ENCODE assay signal across 9 cellular contexts in the genomic region with DNA sequence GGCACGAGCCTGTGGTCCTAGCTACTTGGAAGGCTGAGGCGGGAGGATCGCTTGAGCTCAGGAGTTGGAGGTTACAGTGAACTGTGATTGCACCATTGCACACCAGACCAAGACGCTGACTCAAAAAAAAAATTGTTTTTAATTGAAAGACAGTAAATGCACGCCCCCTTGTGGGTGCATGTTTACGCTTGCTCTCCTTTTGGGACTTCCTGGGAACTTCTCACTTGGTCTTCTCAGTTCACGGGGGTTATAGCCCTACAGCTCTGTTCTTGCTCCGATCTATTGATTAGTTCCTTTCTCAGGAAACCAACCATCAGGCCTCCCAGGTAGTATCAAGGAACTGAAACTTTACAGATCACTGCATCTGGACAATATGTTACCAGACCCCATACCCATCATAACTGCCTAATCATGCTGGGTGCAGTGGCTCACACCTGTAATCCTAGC. TPM values are rescaled to one million over a fixed set of nuclear protein-coding genes. Genes with fewer than 3 reads are reported as not detected.
DNase-seq lines count a peak whose midpoint lies in the region; ATAC-seq, FAIRE-seq and TF ChIP-seq lines count a peak whose summit lies in the region.
"Had no signal": no experiment of that assay in that cellular context is flagged by ENCODE, and none has a peak within 500 bp of the region (broad histone marks: within the 10 kb centered on the region; RNA-seq: fewer than 3 reads in every experiment).

No MANE protein-coding gene starts in this region.

- no peak overlapping the region for H3K27ac Mint-ChIP-seq in neural progenitor cell

- no peak overlapping the region for H3K27ac ChIP-seq in AG04450 (ENCODE audit: low read depth, low read length)
- H3K27ac ChIP-seq in esophagus squamous epithelium: no peak overlapping the region
- H3K27ac ChIP-seq in neural progenitor cell: no peak overlapping the region
- no peak overlapping the region for H3K27ac ChIP-seq in thoracic aorta

- no peaks in the 10 kb centered on the region for H4K20me1 ChIP-seq in neural progenitor cell (ENCODE audit: low read depth)

- H3F3A ChIP-seq in neural progenitor cell (ENCODE audit: low read depth): no peaks in the 10 kb centered on the region

- no peak overlapping the region for H3K4me3 ChIP-seq in AG04450 (ENCODE audit: low read depth, low read length)
- H3K4me3 ChIP-seq in esophagus squamous epithelium: no peak overlapping the region
- no peak overlapping the region for H3K4me3 ChIP-seq in neural progenitor cell
- no peak overlapping the region for H3K4me3 ChIP-seq in thoracic aorta

- no peak overlapping the region for H3K4me2 ChIP-seq in neural progenitor cell

- TF ChIP-seq CTCF in AG04450 (IDR thresholded peaks at IDR 0.05; ENCODE audit: low read depth, low read length) (peak; percentile 75), esophagus squamous epithelium (IDR thresholded peaks at IDR 0.05) (peak; percentile 59 to 74 (median 64)), neural progenitor cell (IDR thresholded peaks at IDR 0.05) (peak; percentile 74), thoracic aorta (IDR thresholded peaks at IDR 0.05) (peak; percentile 51)

- H3K36me3 Mint-ChIP-seq in neural progenitor cell: no peaks in the 10 kb centered on the region

- peak; percentile 96 for FAIRE-seq in GM18507 (lab: Jason Lieb, UNC)

- 6 to 11% methylated on average over 8 of the region's 8 CpGs for WGBS in esophagus squamous epithelium, 2 donors

- H3K4me1 Mint-ChIP-seq in neural progenitor cell: peaks cover 5% of the 10 kb centered on the region

- POLR2A ChIA-PET in AG04450 (lab: Yijun Ruan, JAX): interaction anchor here (0.6 to 0.8 kb wide), 4 partner anchors 24 to 335 kb away, joined by 3 to 7 read pairs (median 3); a partner anchor contains a TSS

- no peak overlapping the region for H3K4me3 Mint-ChIP-seq in neural progenitor cell

- no peaks in the 10 kb centered on the region for H3K9me3 Mint-ChIP-seq in neural progenitor cell

- H3K36me3 ChIP-seq in esophagus squamous epithelium (no peaks in the 10 kb centered on the region), neural progenitor cell (no peaks in the 10 kb centered on the region), thoracic aorta (no peaks in the 10 kb centered on the region)

- no peaks in the 10 kb centered on the region for H3K9me3 ChIP-seq in AG04450 (ENCODE audit: control insufficient read depth, insufficient read depth, low read length)
- H3K9me3 ChIP-seq in esophagus squamous epithelium: no peaks in the 10 kb centered on the region
- H3K9me3 ChIP-seq in neural progenitor cell (ENCODE audit: low read depth): no peaks in the 10 kb centered on the region
- H3K9me3 ChIP-seq in thoracic aorta: no peaks in the 10 kb centered on the region

- H3K79me2 ChIP-seq in neural progenitor cell (ENCODE audit: low read depth): no peaks in the 10 kb centered on the region

- intact Hi-C loops in esophagus squamous epithelium (cut with DNase I): no loop called here

- DNase-seq in AG04450 (ENCODE audit: low read depth, low spot score) (peak; percentile 65), GM18507 (ENCODE audit: extremely low spot score, insufficient read length, low read depth) (no peak), OCI-M2 (lab: John Stamatoyannopoulos, UW; ENCODE audit: unreplicated experiment) (peak; percentile 73), esophagus squamous epithelium (lab: John Stamatoyannopoulos, UW) (peak; percentile 45), neural progenitor cell (ENCODE audit: low spot score) (peak; percentile 83), thoracic aorta (ENCODE audit: low spot score) (no peak)
- peak; percentile 80 for DNase-seq in activated CD8-positive, alpha-beta memory T cell treated with anti-CD3 and anti-CD28 coated beads, Interleukin-2, amount 50 U/mL, for 4 hours

- peaks cover 0 to 19% (median 0%) of the 10 kb centered on the region in 3 donors for H3K4me1 ChIP-seq in esophagus squamous epithelium
- H3K4me1 ChIP-seq in neural progenitor cell: no peaks in the 10 kb centered on the region
- H3K4me1 ChIP-seq in thoracic aorta (ENCODE audit: control insufficient read depth in 1 of 2, low read depth in 2 of 2): no peaks in the 10 kb centered on the region

- no peak overlapping the region for H3K9ac ChIP-seq in neural progenitor cell

- H3K27me3 Mint-ChIP-seq in neural progenitor cell (ENCODE audit: insufficient read depth, low read depth): peaks cover 4% of the 10 kb centered on the region

- CTCF ChIA-PET in AG04450 (lab: Charles Lee): interaction anchor here (0.5 to 4.7 kb wide), 25 partner anchors 10 to 720 kb away, joined by 3 to 91 read pairs (median 4); a partner anchor contains a TSS

- no peak overlapping the region for H2AFZ ChIP-seq in neural progenitor cell (replicated peaks)

- no peak for TF ChIP-seq POLR2A in esophagus squamous epithelium (IDR thresholded peaks at IDR 0.05)

- no peaks in the 10 kb centered on the region for H3K27me3 ChIP-seq in AG04450 (ENCODE audit: control insufficient read depth, insufficient read depth, low read length)
- H3K27me3 ChIP-seq in esophagus squamous epithelium: no peaks in the 10 kb centered on the region
- H3K27me3 ChIP-seq in neural progenitor cell: peaks cover 22% of the 10 kb centered on the region
- H3K27me3 ChIP-seq in thoracic aorta (replicated peaks; ENCODE audit: insufficient read depth): no peaks in the 10 kb centered on the region

- ATAC-seq in HG03460 (IDR thresholded peaks at IDR 0.05; ENCODE audit: unreplicated experiment): peak; percentile 55
- ATAC-seq in thoracic aorta (ENCODE audit: insufficient number of reproducible peaks, low FRiP score, low read depth): no peak

RNA-seq across cellular contexts. Expression of a gene that starts 14.2 kb away (rescaled TPM):
- polyA plus RNA-seq in AG04450 (2011; rRNA removed): 9.9 and 11.5 TPM in 2 replicates
- 17.7 and 28.8 TPM in 2 replicates for polyA minus RNA-seq in AG04450 (2011; rRNA and poly(A)+ RNA removed)
- total RNA-seq in esophagus squamous epithelium: 10 to 100 TPM in 3 of 4 donors, 1 to 10 TPM in 1; 6.6 to 24.0 (median 15.6) TPM
- 8.7 and 13.5 TPM in 2 replicates for total RNA-seq in neural progenitor cell (ENCODE audit: low replicate concordance)
- total RNA-seq in thoracic aorta: 100 to 1,000 TPM in 1 of 2 donors, 10 to 100 TPM in 1; 98.0 to 101 TPM

RNA-seq across cellular contexts. Expression of a gene that starts 31.1 kb away (rescaled TPM):
- polyA plus RNA-seq in AG04450 (2011; rRNA removed): not detected in 2 replicates
- not detected in 2 replicates for polyA minus RNA-seq in AG04450 (2011; rRNA and poly(A)+ RNA removed)
- not detected for total RNA-seq in esophagus squamous epithelium
- not detected in 2 replicates for total RNA-seq in neural progenitor cell (ENCODE audit: low replicate concordance)
- not detected for total RNA-seq in thoracic aorta
- total RNA-seq: urinary bladder had no signal
- polyA plus RNA-seq: urinary bladder had no signal

RNA-seq across cellular contexts. Expression of a gene that starts 33.4 kb away (rescaled TPM):
- polyA plus RNA-seq in AG04450 (2011; rRNA removed): 101 and 121 TPM in 2 replicates
- polyA minus RNA-seq in AG04450 (2011; rRNA and poly(A)+ RNA removed): 164 and 206 TPM in 2 replicates
- total RNA-seq in esophagus squamous epithelium (100 to 1,000 TPM in 3 of 4 donors, 10 to 100 TPM in 1; 99.4 to 158 (median 131) TPM), neural progenitor cell (ENCODE audit: low replicate concordance) (29.7 and 42.0 TPM in 2 replicates), thoracic aorta (10 to 100 TPM; 68.6 to 72.7 TPM)

RNA-seq across cellular contexts. Expression of a gene that starts 47.9 kb away (rescaled TPM):
- polyA plus RNA-seq in AG04450 (2011; rRNA removed): 21.0 and 24.4 TPM in 2 replicates
- 24.5 and 27.5 TPM in 2 replicates for polyA minus RNA-seq in AG04450 (2011; rRNA and poly(A)+ RNA removed)
- total RNA-seq in esophagus squamous epithelium (10 to 100 TPM; 29.9 to 35.5 (median 33.5) TPM), neural progenitor cell (ENCODE audit: low replicate concordance) (75.7 and 76.3 TPM in 2 replicates), thoracic aorta (10 to 100 TPM; 23.0 to 26.7 TPM)

Comparison
In these comparisons a context has a peak if more than half of its experiments do, and no peak if none do; other contexts are left out.
1. DNase-seq: peak in AG04450 (single experiment), OCI-M2 (single experiment), activated CD8-positive, alpha-beta memory T cell treated with anti-CD3 and anti-CD28 coated beads, Interleukin-2, amount 50 U/mL, for 4 hours (single experiment), esophagus squamous epithelium (single experiment) and neural progenitor cell (single experiment); none in GM18507 (single experiment) and thoracic aorta (single experiment).
2. Peak in every context shown above with its lines, with median percentiles within 50 percentile points of each other: CTCF ChIP-seq.